25 cellular contexts compared by ENCODE assay signal in the genomic region with DNA sequence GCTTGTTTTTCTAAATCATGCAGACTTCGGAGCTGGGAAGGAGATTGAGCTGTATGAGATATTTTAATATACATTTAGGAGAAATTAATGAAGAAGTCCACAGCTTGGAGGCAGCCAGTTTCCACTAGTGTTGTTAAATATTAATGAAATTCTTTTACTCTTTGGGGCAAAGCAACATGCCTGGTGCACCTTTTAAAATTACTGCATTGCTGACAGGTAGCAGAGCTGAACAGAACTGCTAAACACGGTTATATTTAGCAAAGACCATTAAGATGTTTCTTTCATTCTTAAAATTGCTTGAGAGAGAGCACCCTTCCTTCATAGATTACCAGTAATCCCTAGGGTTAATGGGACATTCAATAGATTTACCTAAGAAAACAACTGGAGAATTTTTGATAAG.
"Had no signal": no experiment of that assay in that cellular context is flagged by ENCODE, and none has a peak within 500 bp of the region (broad histone marks: within the 10 kb centered on the region; RNA-seq: fewer than 3 reads in every experiment).

No MANE protein-coding gene starts in this region.

- H3K4me3 ChIP-seq: adrenal gland, body of pancreas had no signal

- DNase-seq: activated CD4-positive, alpha-beta memory T cell treated with anti-CD3 and anti-CD28 coated beads for 36 hours; activated CD4-positive, alpha-beta T cell treated with anti-CD3 and anti-CD28 coated beads for 36 hours; activated CD4-positive, alpha-beta T cell treated with anti-CD3 and anti-CD28 coated beads, Interleukin-2, amount 10 ng/mL, durations not matched to agents 24 days and 14 days; activated CD4-positive, CD25-positive, alpha-beta regulatory T cell; activated CD4-positive, CD25-positive, alpha-beta regulatory T cell treated with anti-CD3 and anti-CD28 coated beads, Interleukin-2, amount 50 U/mL, for 72 hours; activated CD8-positive, alpha-beta memory T cell treated with anti-CD3 and anti-CD28 coated beads, Interleukin-2, amount 10 ng/mL, durations not matched to agents 7 days and 5 days; activated CD8-positive, alpha-beta memory T cell treated with anti-CD3 and anti-CD28 coated beads, Interleukin-2, amount 50 U/mL, for 4 hours; activated CD8-positive, alpha-beta T cell treated with anti-CD3 and anti-CD28 coated beads, Interleukin-2, amount 10 ng/mL, durations not matched to agents 7 days and 5 days; activated effector memory CD4-positive, alpha-beta T cell treated with anti-CD3 and anti-CD28 coated beads, Interleukin-2, amount 50 U/mL, for 16 hours; activated naive CD4-positive, alpha-beta T cell treated with anti-CD3 and anti-CD28 coated beads for 36 hours; activated naive CD8-positive, alpha-beta T cell treated with anti-CD3 and anti-CD28 coated beads for 36 hours; activated naive CD8-positive, alpha-beta T cell treated with anti-CD3 and anti-CD28 coated beads, Interleukin-2, amount 50 U/mL, for 24 hours; activated T-cell treated with anti-CD3 and anti-CD28 coated beads, Interleukin-2, amount 50 U/mL, for 1 hour; activated T-cell treated with anti-CD3 and anti-CD28 coated beads, Interleukin-2, amount 50 U/mL, for 48 hours; adrenal gland; amygdala; aorta; body of pancreas; caudate nucleus; cortex of kidney; dermis blood vessel endothelial cell; effector CD8-positive, alpha-beta T cell; T-helper 2 cell had no signal

- H3K27me3 ChIP-seq: adrenal gland, body of pancreas had no signal

- H3K9me3 ChIP-seq: adrenal gland, body of pancreas had no signal

- H3K36me3 ChIP-seq: adrenal gland had no signal

- H3K4me1 ChIP-seq: adrenal gland, body of pancreas had no signal

- ATAC-seq: activated CD4-positive, alpha-beta T cell treated with anti-CD3 and anti-CD28 coated beads for 36 hours; activated CD8-positive, alpha-beta memory T cell treated with anti-CD3 and anti-CD28 coated beads, Interleukin-2, amount 10 ng/mL, durations not matched to agents 7 days and 5 days; activated CD8-positive, alpha-beta T cell treated with anti-CD3 and anti-CD28 coated beads, Interleukin-2, amount 10 ng/mL, durations not matched to agents 7 days and 5 days; activated naive CD8-positive, alpha-beta T cell treated with anti-CD3 and anti-CD28 coated beads, Interleukin-2, amount 50 U/mL, for 24 hours; body of pancreas; esophagus mucosa had no signal

- H3K27ac ChIP-seq: adrenal gland, body of pancreas, epithelial cell of prostate had no signal
